In genomic region chr12:19200261-19200660, GRCh38 we compare ENCODE assay signal across 1 cellular context.
TF ChIP-seq lines count a peak whose summit lies in the region.

No MANE protein-coding gene starts in this region.

TF ChIP-seq in IMR-90, 13 proteins besides CTCF, POLR2A, EP300 and RAD21:
- TF ChIP-seq CEBPB (IDR thresholded peaks at IDR 0.05; ENCODE audit: low read depth, low read length), result no peak
- TF ChIP-seq ELK1 (IDR thresholded peaks at IDR 0.05; ENCODE audit: borderline replicate concordance, low read depth, low read length), result no peak
- TF ChIP-seq USF2 (IDR thresholded peaks at IDR 0.05; ENCODE audit: low read depth, low read length), result no peak
- no peak for TF ChIP-seq SMC3 (IDR thresholded peaks at IDR 0.05; ENCODE audit: low read depth, low read length)
- no peak for TF ChIP-seq CHD1 (IDR thresholded peaks at IDR 0.05; ENCODE audit: low read depth, low read length)
- no peak for TF ChIP-seq MXI1 (IDR thresholded peaks at IDR 0.05; ENCODE audit: borderline replicate concordance, low read depth, low read length)
